In the genomic region with DNA sequence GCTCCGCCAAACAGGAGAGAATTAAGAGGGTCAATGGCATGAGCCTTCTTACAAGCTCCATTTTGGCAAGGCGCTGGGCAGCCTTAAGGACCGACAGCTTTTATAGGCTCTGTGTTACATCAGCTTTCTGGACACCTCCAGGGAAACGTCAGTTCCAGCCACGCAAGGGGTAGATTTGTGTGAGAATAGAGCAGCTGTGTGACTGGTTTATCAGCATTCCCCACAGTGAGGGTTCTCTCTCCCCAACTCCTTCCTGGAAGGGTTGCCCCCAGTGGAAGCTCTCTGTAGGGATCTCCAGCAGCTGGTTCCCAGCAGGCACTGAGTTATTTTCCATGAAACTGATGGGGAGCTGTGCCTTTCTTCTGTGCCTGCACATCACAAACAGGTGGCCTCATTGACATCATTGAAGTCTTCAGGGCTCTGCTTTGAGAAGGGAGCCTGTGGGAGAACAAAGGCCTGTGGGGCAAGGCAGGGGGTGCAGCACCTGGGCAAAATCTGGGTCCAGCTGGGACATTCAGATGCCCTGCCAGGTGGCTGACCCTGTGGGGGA, we compare ENCODE assay signal across 30 cellular contexts. TPM values are rescaled to one million over a fixed set of nuclear protein-coding genes. Genes with fewer than 3 reads are reported as not detected.
A peak's percentile ranks its signal among the peaks of the same experiment; 100 is the strongest.
DNase-seq lines count a peak whose midpoint lies in the region; ATAC-seq and TF ChIP-seq lines count a peak whose summit lies in the region.
"Had no signal": no experiment of that assay in that cellular context is flagged by ENCODE, and none has a peak within 500 bp of the region (broad histone marks: within the 10 kb centered on the region; RNA-seq: fewer than 3 reads in every experiment).

A gene with protein sequence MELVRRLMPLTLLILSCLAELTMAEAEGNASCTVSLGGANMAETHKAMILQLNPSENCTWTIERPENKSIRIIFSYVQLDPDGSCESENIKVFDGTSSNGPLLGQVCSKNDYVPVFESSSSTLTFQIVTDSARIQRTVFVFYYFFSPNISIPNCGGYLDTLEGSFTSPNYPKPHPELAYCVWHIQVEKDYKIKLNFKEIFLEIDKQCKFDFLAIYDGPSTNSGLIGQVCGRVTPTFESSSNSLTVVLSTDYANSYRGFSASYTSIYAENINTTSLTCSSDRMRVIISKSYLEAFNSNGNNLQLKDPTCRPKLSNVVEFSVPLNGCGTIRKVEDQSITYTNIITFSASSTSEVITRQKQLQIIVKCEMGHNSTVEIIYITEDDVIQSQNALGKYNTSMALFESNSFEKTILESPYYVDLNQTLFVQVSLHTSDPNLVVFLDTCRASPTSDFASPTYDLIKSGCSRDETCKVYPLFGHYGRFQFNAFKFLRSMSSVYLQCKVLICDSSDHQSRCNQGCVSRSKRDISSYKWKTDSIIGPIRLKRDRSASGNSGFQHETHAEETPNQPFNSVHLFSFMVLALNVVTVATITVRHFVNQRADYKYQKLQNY (minus strand): TSS at position 75 of the 550 bp plus-strand sequence. CDS start 14 bp downstream, at position 61.

- H3K36me3 ChIP-seq in Peyer's patch: peaks cover 0 to 5% (median 0%) of the 10 kb centered on the region in 3 donors
- H3K36me3 ChIP-seq: gastrocnemius medialis, left ventricle myocardium inferior had no signal

- no peak within 1 kb of the TSS for H3K4ac ChIP-seq in H9 (ENCODE audit: low read depth, low read length)

- no peak within 1 kb of the TSS for H3K9ac ChIP-seq in H9 (ENCODE audit: extremely low read depth, insufficient read length, low read length)

- H3T11ph ChIP-seq in H9 (ENCODE audit: low read length): no peak within 1 kb of the TSS

- H3K27me3 Mint-ChIP-seq in H9 (ENCODE audit: low read depth) (no peaks in the 10 kb centered on the region), WTC11 (ENCODE audit: low read depth) (no peaks in the 10 kb centered on the region; the same call in 1 of the 2 replicates)
- H3K27me3 Mint-ChIP-seq in activated CD4-positive, alpha-beta memory T cell treated with anti-CD3 and anti-CD28 coated beads, Interleukin-2, amount 10 ng/mL, durations not matched to agents 7 days and 5 days: no peaks in the 10 kb centered on the region
- H3K27me3 Mint-ChIP-seq: CD4-positive, CD25-positive, alpha-beta regulatory T cell; stimulated activated naive CD8-positive, alpha-beta T cell treated with anti-CD3 and anti-CD28 coated beads, Interleukin-15, Interleukin-2, amounts not matched to agents 100 ng/mL and 50 ng/mL, for 24 hours had no signal

- no peak within 1 kb of the TSS for H3K14ac ChIP-seq in H9 (ENCODE audit: insufficient read depth, low read length)

- no peaks in the 10 kb centered on the region for H3K79me1 ChIP-seq in H9 (ENCODE audit: insufficient read depth, low read depth, low read length, poor library complexity, severe bottlenecking)

- TF ChIP-seq CTCF in H9 (conservative IDR thresholded peaks at IDR 0.05) (peak; percentile 35; the same call in 2 of the 3 replicates), WTC11 (IDR thresholded peaks at IDR 0.05) (no peak), Peyer's patch (IDR thresholded peaks at IDR 0.05) (no peak)

- no peak within 1 kb of the TSS for H4K5ac ChIP-seq in H9 (ENCODE audit: insufficient read length, low read depth, low read length)

- H3K36me3 Mint-ChIP-seq in H9 (ENCODE audit: insufficient read depth in 1 of 3, low read depth in 3 of 3) (peaks cover 14 to 43% (median 16%) of the 10 kb centered on the region in 3 experiments), WTC11 (peaks cover 33% of the 10 kb centered on the region)
- H3K36me3 Mint-ChIP-seq in activated CD4-positive, alpha-beta memory T cell treated with anti-CD3 and anti-CD28 coated beads, Interleukin-2, amount 10 ng/mL, durations not matched to agents 7 days and 5 days (ENCODE audit: low read depth): peaks cover 38% of the 10 kb centered on the region
- H3K36me3 Mint-ChIP-seq: brain had no signal

- TF ChIP-seq POLR2A in Peyer's patch (IDR thresholded peaks at IDR 0.05): no peak

- H3K4me2 ChIP-seq in H9 (ENCODE audit: insufficient read depth, insufficient read length, low read length): peak within 1 kb of the TSS; percentile 20
- H3K4me2 ChIP-seq: smooth muscle cell had no signal

- ATAC-seq in WTC11: peak; percentile 87
- ATAC-seq: gastrocnemius medialis, right cardiac atrium had no signal

- H2BK20ac ChIP-seq in H9 (ENCODE audit: low read depth, low read length, poor library complexity, severe bottlenecking): no peak within 1 kb of the TSS

- H3K9me3 Mint-ChIP-seq in H9: peaks cover 5 to 28% of the 10 kb centered on the region in 2 experiments
- H3K9me3 Mint-ChIP-seq in WTC11: peaks cover 23% of the 10 kb centered on the region
- H3K9me3 Mint-ChIP-seq in activated CD4-positive, alpha-beta memory T cell treated with anti-CD3 and anti-CD28 coated beads, Interleukin-2, amount 10 ng/mL, durations not matched to agents 7 days and 5 days: no peaks in the 10 kb centered on the region
- H3K9me3 Mint-ChIP-seq: activated T-helper 1 cell treated with anti-CD3 and anti-CD28 coated beads, Interleukin-12 subunit alpha, Interleukin-12 subunit beta, Interleukin-2, Interleukin-4 antibody, amounts not matched to agents 30 ng/mL and 10 ng/mL and 1 ng/mL, durations not matched to agents 14 hours and 24 hours and 36 hours had no signal

- H2AFZ ChIP-seq in H9 (ENCODE audit: low read length): no peak within 1 kb of the TSS

- H3K9me3 ChIP-seq in H9 (ENCODE audit: control insufficient read depth, low read depth, low read length) (no peaks in the 10 kb centered on the region), Peyer's patch (no peaks in the 10 kb centered on the region)
- H3K9me3 ChIP-seq: gastrocnemius medialis had no signal

- H2BK5ac ChIP-seq in H9 (ENCODE audit: insufficient read length, low read length): no peak within 1 kb of the TSS

- no peak within 1 kb of the TSS for H2AK5ac ChIP-seq in H9 (ENCODE audit: insufficient read length, low read length)

- no peak within 1 kb of the TSS for H3K27ac ChIP-seq in H9 (ENCODE audit: insufficient read length, low read depth, low read length)
- no peak within 1 kb of the TSS for H3K27ac ChIP-seq in Peyer's patch
- H3K27ac ChIP-seq: gastrocnemius medialis, left ventricle myocardium inferior, SK-N-MC had no signal

- no peak within 1 kb of the TSS for H3K23ac ChIP-seq in H9 (ENCODE audit: insufficient read length, low read depth, low read length)

- H3K4me1 Mint-ChIP-seq in H9 (peaks cover 37 to 41% of the 10 kb centered on the region in 2 experiments), WTC11 (peaks cover 35% of the 10 kb centered on the region)
- H3K4me1 Mint-ChIP-seq in activated CD4-positive, alpha-beta memory T cell treated with anti-CD3 and anti-CD28 coated beads, Interleukin-2, amount 10 ng/mL, durations not matched to agents 7 days and 5 days: peaks cover 5% of the 10 kb centered on the region
- H3K4me1 Mint-ChIP-seq: brain, neural crest cell had no signal

- H2BK120ac ChIP-seq in H9 (ENCODE audit: low read depth, low read length, poor library complexity, severe bottlenecking): peak within 1 kb of the TSS; percentile 11

- H3K27ac Mint-ChIP-seq in H9: peak within 1 kb of the TSS; percentile 73 to 97 (median 97)
- H3K27ac Mint-ChIP-seq in WTC11: peak within 1 kb of the TSS; percentile 97
- H3K27ac Mint-ChIP-seq in activated CD4-positive, alpha-beta memory T cell treated with anti-CD3 and anti-CD28 coated beads, Interleukin-2, amount 10 ng/mL, durations not matched to agents 7 days and 5 days: no peak within 1 kb of the TSS
- H3K27ac Mint-ChIP-seq: activated T-helper 1 cell treated with anti-CD3 and anti-CD28 coated beads, Interleukin-12 subunit alpha, Interleukin-12 subunit beta, Interleukin-2, Interleukin-4 antibody, amounts not matched to agents 30 ng/mL and 10 ng/mL and 1 ng/mL, durations not matched to agents 14 hours and 24 hours and 36 hours; brain; stimulated activated naive CD8-positive, alpha-beta T cell treated with anti-CD3 and anti-CD28 coated beads, Interleukin-15, Interleukin-2, amounts not matched to agents 100 ng/mL and 50 ng/mL, for 24 hours had no signal

- peak within 1 kb of the TSS; percentile 73 for H3K18ac ChIP-seq in H9 (ENCODE audit: insufficient read length, low read depth, low read length)

- H3K56ac ChIP-seq in H9 (ENCODE audit: insufficient read length, low read depth, low read length): no peak within 1 kb of the TSS

- no peak within 1 kb of the TSS for H3K4me3 ChIP-seq in Peyer's patch
- H3K4me3 ChIP-seq: gastrocnemius medialis, left ventricle myocardium inferior, SK-N-MC, smooth muscle cell had no signal

- CTCF ChIA-PET in WTC11 (lab: Charles Lee): interaction anchor here (1.0 to 1.1 kb wide), 2 partner anchors 134 to 197 kb away, joined by 3 read pairs; partner anchors contain the start of gene PSTK
- CTCF ChIA-PET in activated CD4-positive, alpha-beta memory T cell treated with anti-CD3 and anti-CD28 coated beads, Interleukin-2, amount 10 ng/mL, durations not matched to agents 7 days and 5 days (lab: Charles Lee): no interaction called here

- no peak within 1 kb of the TSS for H2BK12ac ChIP-seq in H9 (ENCODE audit: insufficient read length, low read depth, low read length)

- POLR2A ChIA-PET in WTC11 (lab: Charles Lee): interaction anchor here (0.6 to 1.4 kb wide), 3 partner anchors 10 to 1045 kb away, joined by 3 to 4 read pairs (median 3); partner anchors contain the start of gene C10orf88
- POLR2A ChIA-PET in activated CD4-positive, alpha-beta memory T cell treated with anti-CD3 and anti-CD28 coated beads, Interleukin-2, amount 10 ng/mL, durations not matched to agents 7 days and 5 days (lab: Charles Lee): no interaction called here

- no peaks in the 10 kb centered on the region for H3K79me2 ChIP-seq in H9 (ENCODE audit: insufficient read depth, low read length)

- no peak within 1 kb of the TSS for H2BK15ac ChIP-seq in H9 (ENCODE audit: low read depth, low read length)

- DNase-seq in NCI-H2107 treated with DMSO at 0.1 percent for 48 hours (lab: John Stamatoyannopoulos, UW; ENCODE audit: unreplicated experiment) (peak; percentile 3), NCI-H2107 (lab: John Stamatoyannopoulos, UW) (no peak), H9 (peak; percentile 71), WTC11 (ENCODE audit: low spot score) (peak; percentile 54), iPS-NIHi7 (ENCODE audit: extremely low spot score) (peak; percentile 44), hippocampal formation (lab: John Stamatoyannopoulos, UW) (no peak), Peyer's patch (no peak)
- DNase-seq in activated CD4-positive, alpha-beta memory T cell treated with anti-CD3 and anti-CD28 coated beads, Interleukin-2, amount 10 ng/mL, durations not matched to agents 7 days and 5 days: no peak
- DNase-seq: activated CD4-positive, alpha-beta T cell treated with anti-CD3 and anti-CD28 coated beads, Interleukin-2, amount 50 U/mL, for 4 hours; activated CD8-positive, alpha-beta memory T cell treated with anti-CD3 and anti-CD28 coated beads, Interleukin-2, amount 50 U/mL, for 48 hours; activated naive CD4-positive, alpha-beta T cell treated with anti-CD3 and anti-CD28 coated beads, Interleukin-2, amount 50 U/mL, for 16 hours; CD4-positive, CD25-positive, alpha-beta regulatory T cell; EL; gastrocnemius medialis; IMR-90; left ventricle myocardium inferior; mesenchymal stem cell; NCI-H1436 treated with DMSO at 0.1 percent for 48 hours; NCI-H2171; NCI-H510A treated with DMSO at 0.1 percent for 48 hours; OCI-M1; posterior cingulate gyrus; right cardiac atrium had no signal

- no peaks in the 10 kb centered on the region for H4K20me1 ChIP-seq in H9 (ENCODE audit: control insufficient read depth, insufficient read depth, insufficient read length)

- no peak within 1 kb of the TSS for H4K8ac ChIP-seq in H9 (replicated peaks; ENCODE audit: insufficient read length, low read depth, low read length)

- H3K4me3 Mint-ChIP-seq in H9 (peak within 1 kb of the TSS in 1 of 2 experiments; percentile 26; a peak in 2 of 5 replicates), WTC11 (no peak within 1 kb of the TSS)
- H3K4me3 Mint-ChIP-seq in activated CD4-positive, alpha-beta memory T cell treated with anti-CD3 and anti-CD28 coated beads, Interleukin-2, amount 10 ng/mL, durations not matched to agents 7 days and 5 days: no peak within 1 kb of the TSS
- H3K4me3 Mint-ChIP-seq: activated T-helper 1 cell treated with anti-CD3 and anti-CD28 coated beads, Interleukin-12 subunit alpha, Interleukin-12 subunit beta, Interleukin-2, Interleukin-4 antibody, amounts not matched to agents 30 ng/mL and 10 ng/mL and 1 ng/mL, durations not matched to agents 14 hours and 24 hours and 36 hours; brain; CD4-positive, CD25-positive, alpha-beta regulatory T cell; neural crest cell; stimulated activated naive CD8-positive, alpha-beta T cell treated with anti-CD3 and anti-CD28 coated beads, Interleukin-15, Interleukin-2, amounts not matched to agents 100 ng/mL and 50 ng/mL, for 24 hours had no signal

- H3K23me2 ChIP-seq in H9 (ENCODE audit: insufficient read length, low read depth, low read length, poor library complexity, severe bottlenecking): no peaks in the 10 kb centered on the region

- peak within 1 kb of the TSS; percentile 31 for H4K91ac ChIP-seq in H9 (ENCODE audit: insufficient read length, low read depth, low read length)

- H3K4me1 ChIP-seq in H9 (ENCODE audit: insufficient read depth, low read length) (no peaks in the 10 kb centered on the region; the same call in 1 of the 2 replicates), Peyer's patch (no peaks in the 10 kb centered on the region)
- H3K4me1 ChIP-seq: gastrocnemius medialis, left ventricle myocardium inferior had no signal

- WGBS in H9 (ENCODE audit: extremely low coverage, insufficient read length, low lambda C conversion rate): no CpG with 5 or more reads among the region's 5 CpGs

- H3K27me3 ChIP-seq in H9 (ENCODE audit: insufficient read depth, low read length): no peaks in the 10 kb centered on the region
- H3K27me3 ChIP-seq in Peyer's patch: no peaks in the 10 kb centered on the region
- H3K27me3 ChIP-seq: gastrocnemius medialis had no signal

RNA-seq across cellular contexts. Expression of the gene that starts here (rescaled TPM):
- 17.2 and 19.4 TPM in 2 replicates for total RNA-seq in H9 (2021)
- total RNA-seq in WTC11 (2021): 3.5 to 4.4 TPM (median 3.8 TPM) in 3 replicates
- 1 to 10 TPM; 1.8 to 2.1 TPM for total RNA-seq in activated CD4-positive, alpha-beta memory T cell treated with anti-CD3 and anti-CD28 coated beads, Interleukin-2, amount 10 ng/mL, durations not matched to agents 7 days and 5 days
- total RNA-seq in Peyer's patch: 10 to 100 TPM in 1 of 4 donors, 1 to 10 TPM in 1, under 1 TPM in 2; 0.35 to 11.6 (median 1.5) TPM
- total RNA-seq: A172, neural crest cell had no signal

Comparison
In these comparisons a context has a peak if more than half of its experiments do, and no peak if none do; other contexts are left out.
1. DNase-seq: peak in NCI-H2107 treated with DMSO at 0.1 percent for 48 hours (single experiment), H9 (single experiment), WTC11 (single experiment) and iPS-NIHi7 (single experiment); none in NCI-H2107 (single experiment), activated CD4-positive, alpha-beta memory T cell treated with anti-CD3 and anti-CD28 coated beads, Interleukin-2, amount 10 ng/mL, durations not matched to agents 7 days and 5 days (single experiment), hippocampal formation (0 of 2) and Peyer's patch (0 of 3).